19 cellular contexts compared by ENCODE assay signal in the genomic region with DNA sequence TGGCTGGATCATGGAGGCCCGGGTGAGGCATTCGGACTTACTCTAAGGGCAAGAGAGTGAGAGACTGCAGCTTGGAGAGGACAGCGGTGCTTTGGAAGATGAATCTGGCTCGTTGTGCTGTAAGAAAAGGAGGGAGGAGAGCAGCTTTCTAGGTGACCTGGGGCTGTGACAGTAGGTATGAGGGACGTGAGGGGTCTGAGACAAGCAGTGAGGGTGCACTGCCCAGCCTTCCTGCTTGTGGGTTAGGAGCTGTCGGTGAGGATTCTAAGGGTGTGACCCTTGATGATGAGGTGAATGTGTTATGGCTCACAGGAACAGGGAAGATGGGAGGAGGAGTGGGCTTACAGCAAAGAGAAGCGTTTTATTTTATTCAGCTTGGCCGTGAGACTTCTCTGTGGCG. TPM values are rescaled to one million over a fixed set of nuclear protein-coding genes. Genes with fewer than 3 reads are reported as not detected.
DNase-seq lines count a peak whose midpoint lies in the region; ATAC-seq, FAIRE-seq and TF ChIP-seq lines count a peak whose summit lies in the region.
"Had no signal": no experiment of that assay in that cellular context is flagged by ENCODE, and none has a peak within 500 bp of the region (broad histone marks: within the 10 kb centered on the region; RNA-seq: fewer than 3 reads in every experiment).

No MANE protein-coding gene starts in this region.

- H3F3A ChIP-seq in MM.1S (ENCODE audit: insufficient read depth, low read length) = peaks cover 39% of the 10 kb centered on the region

- H3K27me3 ChIP-seq in MM.1S (replicated peaks; ENCODE audit: insufficient read depth, low read length) = no peaks in the 10 kb centered on the region
- H3K27me3 ChIP-seq in bronchial epithelial cell (ENCODE audit: control insufficient read depth, insufficient read depth, low read length) = no peaks in the 10 kb centered on the region
- no peaks in the 10 kb centered on the region for H3K27me3 ChIP-seq in mucosa of rectum (ENCODE audit: control insufficient read depth in 2 of 2, insufficient read depth in 2 of 2, low read length in 2 of 2)
- no peaks in the 10 kb centered on the region for H3K27me3 ChIP-seq in stomach smooth muscle (ENCODE audit: control insufficient read depth in 1 of 2, insufficient read depth in 2 of 2, low read length in 2 of 2)
- H3K27me3 ChIP-seq: brain microvascular endothelial cell, left lung, pancreas had no signal

- H3K4me3 ChIP-seq in MM.1S (ENCODE audit: low read length) (no peak overlapping the region), bronchial epithelial cell (ENCODE audit: low read depth, low read length) (no peak overlapping the region), mucosa of rectum (ENCODE audit: low read length in 2 of 2) (no peak overlapping the region), stomach smooth muscle (ENCODE audit: low read length in 2 of 2) (peak overlapping the region in 1 of 2 donors; percentile 29)
- H3K4me3 ChIP-seq: left lung, pancreas, thoracic aorta had no signal

- no peak for TF ChIP-seq CTCF in MM.1S (IDR thresholded peaks at IDR 0.05; ENCODE audit: low read length)
- no peak for TF ChIP-seq CTCF in bronchial epithelial cell (IDR thresholded peaks at IDR 0.05; ENCODE audit: insufficient read depth, low read length, severe bottlenecking)

- no peak overlapping the region for H2AFZ ChIP-seq in MM.1S (ENCODE audit: low read length)

- peak overlapping the region; percentile 56; the same call in 1 of the 2 replicates for H3K9ac ChIP-seq in MM.1S (ENCODE audit: low read length)
- no peak overlapping the region for H3K9ac ChIP-seq in mucosa of rectum (ENCODE audit: low read depth in 1 of 2, low read length in 2 of 2)
- no peak overlapping the region for H3K9ac ChIP-seq in stomach smooth muscle (ENCODE audit: low read length in 2 of 2)

- H3K27ac ChIP-seq in MM.1S (ENCODE audit: low read length) (peak overlapping the region; percentile 97), mucosa of rectum (ENCODE audit: low read depth in 2 of 2, low read length in 2 of 2) (peak overlapping the region; percentile 55 to 71), stomach smooth muscle (ENCODE audit: low read length) (peak overlapping the region; percentile 69)
- H3K27ac ChIP-seq: brain microvascular endothelial cell, pancreas had no signal

- H3K36me3 ChIP-seq in MM.1S (replicated peaks; ENCODE audit: insufficient read depth, low read length) = no peaks in the 10 kb centered on the region
- no peaks in the 10 kb centered on the region for H3K36me3 ChIP-seq in bronchial epithelial cell (ENCODE audit: control insufficient read depth, insufficient read depth, low read length)
- no peaks in the 10 kb centered on the region for H3K36me3 ChIP-seq in mucosa of rectum (ENCODE audit: control insufficient read depth in 2 of 2, insufficient read depth in 2 of 2, low read length in 2 of 2)
- H3K36me3 ChIP-seq in stomach smooth muscle (ENCODE audit: control insufficient read depth in 2 of 2, insufficient read depth in 2 of 2, low read length in 2 of 2) = no peaks in the 10 kb centered on the region
- H3K36me3 ChIP-seq: brain microvascular endothelial cell, left lung, pancreas, thoracic aorta had no signal

- peaks cover 67% of the 10 kb centered on the region for H3K4me1 ChIP-seq in MM.1S (ENCODE audit: low read length)
- H3K4me1 ChIP-seq in mucosa of rectum (ENCODE audit: control insufficient read depth in 2 of 2, insufficient read depth in 2 of 2, low read length in 2 of 2) = peaks cover 15 to 16% of the 10 kb centered on the region in 2 donors
- H3K4me1 ChIP-seq in stomach smooth muscle (ENCODE audit: control insufficient read depth, insufficient read depth, low read length) = peaks cover 42% of the 10 kb centered on the region

- H3K4me2 ChIP-seq in MM.1S (ENCODE audit: low read depth, low read length) = peak overlapping the region; percentile 17; the same call in 1 of the 2 replicates

- H3K9me3 ChIP-seq in MM.1S (replicated peaks; ENCODE audit: insufficient read depth, low read length) (no peaks in the 10 kb centered on the region), mucosa of rectum (ENCODE audit: control insufficient read depth in 2 of 2, low read length in 2 of 2) (no peaks in the 10 kb centered on the region), stomach smooth muscle (ENCODE audit: control insufficient read depth in 2 of 2, low read length in 2 of 2) (no peaks in the 10 kb centered on the region)
- H3K9me3 ChIP-seq: left lung, pancreas, thoracic aorta had no signal

- ATAC-seq in HG03175 (IDR thresholded peaks at IDR 0.05; ENCODE audit: unreplicated experiment) = no peak
- no peak for ATAC-seq in GM19324 (IDR thresholded peaks at IDR 0.05; ENCODE audit: low FRiP score, unreplicated experiment)

- FAIRE-seq in bronchial epithelial cell (lab: Jason Lieb, UNC) = peak; percentile 72
- FAIRE-seq: frontal cortex, pancreas, RCC 7860 had no signal

- peaks cover 17% of the 10 kb centered on the region for H3K79me2 ChIP-seq in MM.1S (ENCODE audit: low read length)

- H4K20me1 ChIP-seq in MM.1S (ENCODE audit: insufficient read depth, low read length) = no peaks in the 10 kb centered on the region

- no peak for DNase-seq in MM.1S
- DNase-seq in bronchial epithelial cell (ENCODE audit: low read depth) = no peak
- DNase-seq in activated CD4-positive, alpha-beta T cell treated with anti-CD3 and anti-CD28 coated beads for 4 hours = no peak
- no peak for DNase-seq in SKM-1 (lab: John Stamatoyannopoulos, UW; ENCODE audit: unreplicated experiment)
- DNase-seq: activated CD4-positive, alpha-beta T cell treated with anti-CD3 and anti-CD28 coated beads, Interleukin-2, amount 10 ng/mL, durations not matched to agents 7 days and 5 days; activated naive CD8-positive, alpha-beta T cell treated with anti-CD3 and anti-CD28 coated beads for 36 hours; brain microvascular endothelial cell; CD4-positive, CD25-positive, alpha-beta regulatory T cell; left lung; NCI-H1417; NCI-H748 treated with DMSO at 0.1 percent for 48 hours; pancreas had no signal

- H3K9me2 ChIP-seq in MM.1S (replicated peaks; ENCODE audit: insufficient read depth, low read length) = no peaks in the 10 kb centered on the region

RNA-seq across cellular contexts. Expression of gene RHOB, which starts 27.1 kb away (rescaled TPM):
- total RNA-seq in bronchial epithelial cell = 51.9 and 65.9 TPM in 2 replicates
